Comparison of ENCODE assay signal across 8 cellular contexts in the genomic region with DNA sequence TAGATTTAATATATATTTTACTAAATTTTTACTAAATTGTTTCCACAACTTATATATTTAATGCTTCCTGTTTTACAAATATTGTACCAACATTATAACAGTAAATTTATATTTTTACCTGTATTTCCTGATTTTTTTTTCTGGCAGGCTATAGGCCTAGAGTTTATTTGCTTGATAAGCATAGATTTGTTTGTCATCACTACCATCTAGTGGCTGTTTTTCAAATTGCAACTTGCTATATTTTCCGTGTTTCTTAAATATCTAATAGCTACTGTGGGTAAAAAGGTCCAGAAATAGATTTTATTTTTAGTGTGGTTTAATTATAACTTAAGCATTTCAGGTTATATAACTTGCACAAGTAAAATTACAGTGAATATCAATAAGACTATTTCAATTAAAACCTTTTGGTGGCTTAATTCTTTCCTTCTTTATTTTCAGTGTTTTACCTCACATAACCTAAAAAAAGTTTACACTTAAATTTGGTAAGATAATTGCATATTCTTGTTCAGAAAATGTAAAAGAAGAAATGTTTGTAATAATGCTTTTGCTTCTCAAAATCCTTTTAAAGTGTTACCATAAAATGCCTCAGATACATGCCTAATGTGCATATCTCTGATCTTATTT.
A peak's percentile ranks its signal among the peaks of the same experiment; 100 is the strongest.
DNase-seq lines count a peak whose midpoint lies in the region; ATAC-seq, FAIRE-seq and TF ChIP-seq lines count a peak whose summit lies in the region.

No MANE protein-coding gene starts in this region.

- H3K36me3 ChIP-seq in K562 (ENCODE audit: control insufficient read depth, insufficient read depth, low read length), result no peaks in the 10 kb centered on the region; the same call in 2 of the 3 replicates

- no peak for FAIRE-seq in K562 (lab: Jason Lieb, UNC)

- in situ Hi-C loops in K562 (cut with MboI), result loop anchor here (5.0 kb wide), 1 partner anchor 114 kb away; no protein-coding TSS in a partner anchor

- ATAC-seq in natural killer cell, result peak; percentile 63 to 77 (median 76)
- ATAC-seq in natural killer cell treated with Interleukin-12 subunit alpha and Interleukin-12 subunit beta and Interleukin-15 and Interleukin-18, amount 100 ng/mL, for 72 hours, result no peak
- ATAC-seq in HG02852 (IDR thresholded peaks at IDR 0.05; ENCODE audit: unreplicated experiment), result peak; percentile 55
- ATAC-seq in K562, result peak; percentile 54

- DNase-seq in natural killer cell, result no peak
- DNase-seq in natural killer cell treated with Interleukin-12 subunit alpha and Interleukin-12 subunit beta and Interleukin-15 and Interleukin-18, amount 100 ng/mL, for 72 hours (ENCODE audit: low spot score), result no peak
- peak; percentile 46 for DNase-seq in NCI-H2107 treated with DMSO at 0.1 percent for 48 hours (lab: John Stamatoyannopoulos, UW; ENCODE audit: unreplicated experiment)
- peak; percentile 13 to 61 (median 20) for DNase-seq in K562 (ENCODE audit: extremely low read depth in 1 of 4, low spot score in 3 of 4)
- peak; percentile 16 for DNase-seq in kidney glomerular epithelial cell (lab: John Stamatoyannopoulos, UW)
- no peak for DNase-seq in hepatic stellate cell (ENCODE audit: low spot score)
- no peak for DNase-seq in activated CD4-positive, alpha-beta memory T cell treated with anti-CD3 and anti-CD28 coated beads for 36 hours

- no peak overlapping the region for H3K4me2 ChIP-seq in K562 (ENCODE audit: insufficient read depth, low read length)

- no peak overlapping the region for H3K4me3 Mint-ChIP-seq in natural killer cell
- no peak overlapping the region for H3K4me3 Mint-ChIP-seq in natural killer cell treated with Interleukin-12 subunit alpha and Interleukin-12 subunit beta and Interleukin-15 and Interleukin-18, amount 100 ng/mL, for 72 hours
- no peak overlapping the region for H3K4me3 Mint-ChIP-seq in activated CD4-positive, alpha-beta memory T cell treated with anti-CD3 and anti-CD28 coated beads for 36 hours

- H3K27me3 Mint-ChIP-seq in natural killer cell (ENCODE audit: low read depth in 2 of 2), result no peaks in the 10 kb centered on the region
- no peaks in the 10 kb centered on the region for H3K27me3 Mint-ChIP-seq in natural killer cell treated with Interleukin-12 subunit alpha and Interleukin-12 subunit beta and Interleukin-15 and Interleukin-18, amount 100 ng/mL, for 72 hours
- no peaks in the 10 kb centered on the region for H3K27me3 Mint-ChIP-seq in activated CD4-positive, alpha-beta memory T cell treated with anti-CD3 and anti-CD28 coated beads for 36 hours

- no peak overlapping the region for H2AFZ ChIP-seq in K562 (ENCODE audit: low read depth, low read length)

- H3K4me1 Mint-ChIP-seq in natural killer cell, result no peaks in the 10 kb centered on the region
- peaks cover 3 to 6% of the 10 kb centered on the region in 2 donors for H3K4me1 Mint-ChIP-seq in natural killer cell treated with Interleukin-12 subunit alpha and Interleukin-12 subunit beta and Interleukin-15 and Interleukin-18, amount 100 ng/mL, for 72 hours (ENCODE audit: low read depth in 2 of 2)
- peaks cover 6% of the 10 kb centered on the region for H3K4me1 Mint-ChIP-seq in activated CD4-positive, alpha-beta memory T cell treated with anti-CD3 and anti-CD28 coated beads for 36 hours (ENCODE audit: low read depth)

- H3K36me3 Mint-ChIP-seq in natural killer cell, result no peaks in the 10 kb centered on the region
- peaks cover 7% of the 10 kb centered on the region for H3K36me3 Mint-ChIP-seq in natural killer cell treated with Interleukin-12 subunit alpha and Interleukin-12 subunit beta and Interleukin-15 and Interleukin-18, amount 100 ng/mL, for 72 hours
- peaks cover 24% of the 10 kb centered on the region for H3K36me3 Mint-ChIP-seq in activated CD4-positive, alpha-beta memory T cell treated with anti-CD3 and anti-CD28 coated beads for 36 hours

- POLR2A ChIA-PET in K562 (lab: Yijun Ruan, JAX), result interaction anchor here (1.0 kb wide), 1 partner anchor 117 kb away, joined by 3 read pairs; no protein-coding TSS in a partner anchor
- POLR2A ChIA-PET in activated CD4-positive, alpha-beta memory T cell treated with anti-CD3 and anti-CD28 coated beads for 36 hours (lab: Charles Lee), result interaction anchor here (1.1 kb wide), 1 partner anchor 60 kb away, joined by 4 read pairs; a partner anchor contains a TSS

- WGBS in K562 (ENCODE audit: insufficient coverage, low coverage, missing lambda C conversion rate), result 0% methylated on average over 1 of the region's 1 CpG

- TF ChIP-seq CTCF in natural killer cell (IDR thresholded peaks at IDR 0.05) (peak; percentile 97), K562 (IDR thresholded peaks at IDR 0.05 in 2 of 3, conservative IDR thresholded peaks at IDR 0.05 in 1 of 3; ENCODE audit: insufficient read depth in 2 of 3, low read depth in 1 of 3, low read length in 3 of 3) (peak; percentile 26 to 76 (median 35); a peak in 4 of 6 replicates)

- H3K9me3 Mint-ChIP-seq in natural killer cell, result no peaks in the 10 kb centered on the region
- no peaks in the 10 kb centered on the region for H3K9me3 Mint-ChIP-seq in natural killer cell treated with Interleukin-12 subunit alpha and Interleukin-12 subunit beta and Interleukin-15 and Interleukin-18, amount 100 ng/mL, for 72 hours
- no peaks in the 10 kb centered on the region for H3K9me3 Mint-ChIP-seq in activated CD4-positive, alpha-beta memory T cell treated with anti-CD3 and anti-CD28 coated beads for 36 hours

- TF ChIP-seq RAD21 in K562 (CRISPR knock-in tag; conservative IDR thresholded peaks at IDR 0.05 in 1 of 2, IDR thresholded peaks at IDR 0.05 in 1 of 2), result peak; percentile 84 to 89

- H3K4me1 ChIP-seq in K562 (replicated peaks in 1 of 2; ENCODE audit: control insufficient read depth in 2 of 2, insufficient read depth in 2 of 2, low read length in 2 of 2), result no peaks in the 10 kb centered on the region

- no peak for TF ChIP-seq POLR2A in K562 (conservative IDR thresholded peaks at IDR 0.05)

- no TSS peak for BruUV-seq in K562 (replicated peaks; lab: Mats Ljungman, UMichigan)

- no peak overlapping the region for H3K27ac ChIP-seq in K562 (ENCODE audit: extremely low read depth, low read depth, low read length)

- no peaks in the 10 kb centered on the region for H3K27me3 ChIP-seq in K562 (ENCODE audit: control insufficient read depth in 2 of 2, insufficient read depth in 2 of 2, low read length in 2 of 2)

- no peak for TF ChIP-seq EP300 in K562 (IDR thresholded peaks at IDR 0.05; ENCODE audit: low read length)

- H3K9me3 ChIP-seq in K562 (replicated peaks; ENCODE audit: control insufficient read depth, insufficient read depth, low read depth, low read length), result no peaks in the 10 kb centered on the region

- no peak overlapping the region for H3K27ac Mint-ChIP-seq in natural killer cell
- no peak overlapping the region for H3K27ac Mint-ChIP-seq in natural killer cell treated with Interleukin-12 subunit alpha and Interleukin-12 subunit beta and Interleukin-15 and Interleukin-18, amount 100 ng/mL, for 72 hours
- no peak overlapping the region for H3K27ac Mint-ChIP-seq in activated CD4-positive, alpha-beta memory T cell treated with anti-CD3 and anti-CD28 coated beads for 36 hours

- intact Hi-C loops in natural killer cell (cut with micrococcal nuclease), result loop anchor here (1.0 to 5.0 kb wide), 2 partner anchors 117 to 1404 kb away; no protein-coding TSS in a partner anchor
- intact Hi-C loops in K562 (cut with micrococcal nuclease), result loop anchor here (1.0 to 5.0 kb wide), 2 partner anchors 117 to 1404 kb away; no protein-coding TSS in a partner anchor
- intact Hi-C loops in activated CD4-positive, alpha-beta memory T cell treated with anti-CD3 and anti-CD28 coated beads for 36 hours (cut with micrococcal nuclease), result loop anchor here (1.0 to 2.0 kb wide), 4 partner anchors 19 to 117 kb away; a partner anchor contains a TSS

- H4K20me1 ChIP-seq in K562 (replicated peaks; ENCODE audit: control insufficient read depth, insufficient read depth, low read length), result no peaks in the 10 kb centered on the region

- H3K79me2 ChIP-seq in K562 (ENCODE audit: control insufficient read depth, insufficient read depth, low read length), result no peaks in the 10 kb centered on the region

- H3K9me1 ChIP-seq in K562 (ENCODE audit: control insufficient read depth, insufficient read depth, low read length), result no peaks in the 10 kb centered on the region

- no peak overlapping the region for H3K9ac ChIP-seq in K562 (ENCODE audit: insufficient read depth in 1 of 2, low read depth in 2 of 2, low read length in 2 of 2)

- H3K4me3 ChIP-seq in K562, result no peak overlapping the region

- CTCF ChIA-PET in K562 (lab: Yijun Ruan, JAX; ENCODE audit: low intra/inter-chr PET ratio), result interaction anchor here (0.6 to 3.3 kb wide), 4 partner anchors 36 to 1405 kb away, joined by 3 to 48 read pairs (median 3); no protein-coding TSS in a partner anchor
- CTCF ChIA-PET in activated CD4-positive, alpha-beta memory T cell treated with anti-CD3 and anti-CD28 coated beads for 36 hours (lab: Charles Lee), result interaction anchor here (0.6 to 7.8 kb wide), 22 partner anchors 11 to 150 kb away, joined by 3 to 244 read pairs (median 5); a partner anchor contains a TSS

TF ChIP-seq in K562, 482 proteins besides CTCF, POLR2A, EP300 and RAD21 (continues in another document):
- TF ChIP-seq, protein P1, sequence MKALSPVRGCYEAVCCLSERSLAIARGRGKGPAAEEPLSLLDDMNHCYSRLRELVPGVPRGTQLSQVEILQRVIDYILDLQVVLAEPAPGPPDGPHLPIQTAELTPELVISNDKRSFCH (CRISPR knock-in tag; IDR thresholded peaks at IDR 0.05), result no peak
- TF ChIP-seq, protein P1 (tag; IDR thresholded peaks at IDR 0.05), result no peak
- TF ChIP-seq ZNF384 (IDR thresholded peaks at IDR 0.05; ENCODE audit: low read depth, low read length), result peak; percentile 53
- peak; percentile 79 for TF ChIP-seq ZNF316 (IDR thresholded peaks at IDR 0.05)
- no peak for TF ChIP-seq EZH2 (IDR thresholded peaks at IDR 0.05; ENCODE audit: borderline replicate concordance, low read depth, low read length)
- TF ChIP-seq, protein P2, sequence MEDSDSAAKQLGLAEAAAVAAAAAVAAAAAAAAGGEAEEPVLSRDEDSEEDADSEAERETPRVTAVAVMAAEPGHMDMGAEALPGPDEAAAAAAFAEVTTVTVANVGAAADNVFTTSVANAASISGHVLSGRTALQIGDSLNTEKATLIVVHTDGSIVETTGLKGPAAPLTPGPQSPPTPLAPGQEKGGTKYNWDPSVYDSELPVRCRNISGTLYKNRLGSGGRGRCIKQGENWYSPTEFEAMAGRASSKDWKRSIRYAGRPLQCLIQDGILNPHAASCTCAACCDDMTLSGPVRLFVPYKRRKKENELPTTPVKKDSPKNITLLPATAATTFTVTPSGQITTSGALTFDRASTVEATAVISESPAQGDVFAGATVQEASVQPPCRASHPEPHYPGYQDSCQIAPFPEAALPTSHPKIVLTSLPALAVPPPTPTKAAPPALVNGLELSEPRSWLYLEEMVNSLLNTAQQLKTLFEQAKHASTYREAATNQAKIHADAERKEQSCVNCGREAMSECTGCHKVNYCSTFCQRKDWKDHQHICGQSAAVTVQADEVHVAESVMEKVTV (CRISPR knock-in tag; IDR thresholded peaks at IDR 0.05), result peak; percentile 78
- TF ChIP-seq C11orf30 (IDR thresholded peaks at IDR 0.05; ENCODE audit: low read depth), result peak; percentile 27
- 0 out of 2 replicates have a peak, but pooled peaks have one; percentile 9 for TF ChIP-seq MAFG (tag; conservative IDR thresholded peaks at IDR 0.05)

Comparison
In these comparisons a context has a peak if more than half of its experiments do, and no peak if none do; other contexts are left out.
1. ATAC-seq: peak in natural killer cell (3 of 3), HG02852 (single experiment) and K562 (single experiment); none in natural killer cell treated with Interleukin-12 subunit alpha and Interleukin-12 subunit beta and Interleukin-15 and Interleukin-18, amount 100 ng/mL, for 72 hours (0 of 2).
2. DNase-seq: peak in NCI-H2107 treated with DMSO at 0.1 percent for 48 hours (single experiment), K562 (4 of 4) and kidney glomerular epithelial cell (single experiment); none in natural killer cell (single experiment), natural killer cell treated with Interleukin-12 subunit alpha and Interleukin-12 subunit beta and Interleukin-15 and Interleukin-18, amount 100 ng/mL, for 72 hours (single experiment), hepatic stellate cell (single experiment) and activated CD4-positive, alpha-beta memory T cell treated with anti-CD3 and anti-CD28 coated beads for 36 hours (single experiment).